ENCODE assay signal across 29 cellular contexts in genomic region chr5:158530111-158530510, GRCh38.
"Had no signal": no experiment of that assay in that cellular context is flagged by ENCODE, and none has a peak within 500 bp of the region (broad histone marks: within the 10 kb centered on the region; RNA-seq: fewer than 3 reads in every experiment).

No MANE protein-coding gene starts in this region.

- H3K4me3 ChIP-seq: adrenal gland, ascending aorta, breast epithelium, cardiac muscle cell, colonic mucosa, gastrocnemius medialis had no signal

- DNase-seq: activated B cell treated with CpG ODN at 0.5 μM for 24 hours; activated CD4-positive, alpha-beta T cell treated with anti-CD3 and anti-CD28 coated beads for 48 hours; activated CD4-positive, alpha-beta T cell treated with anti-CD3 and anti-CD28 coated beads, Interleukin-2, amount 50 U/mL, for 1 hour; activated CD4-positive, alpha-beta T cell treated with anti-CD3 and anti-CD28 coated beads, Interleukin-2, amount 50 U/mL, for 48 hours; activated CD8-positive, alpha-beta memory T cell treated with anti-CD3 and anti-CD28 coated beads for 24 hours; activated CD8-positive, alpha-beta T cell treated with anti-CD3 and anti-CD28 coated beads for 36 hours; activated effector memory CD4-positive, alpha-beta T cell treated with Interleukin-2 at 50 U/mL for 16 hours; activated gamma-delta T cell treated with Interleukin-2 at 50 U/mL for 16 hours; activated naive CD4-positive, alpha-beta T cell treated with anti-CD3 and anti-CD28 coated beads, Interleukin-2, amount 50 U/mL, for 16 hours; activated naive CD4-positive, alpha-beta T cell treated with Interleukin-2 at 50 U/mL for 16 hours; activated T-cell treated with anti-CD3 and anti-CD28 coated beads, Interleukin-2, amount 50 U/mL, for 4 hours; amygdala; central memory CD4-positive, alpha-beta T cell; cerebellar nuclear complex; colonic mucosa; effector CD8-positive, alpha-beta T cell; foreskin keratinocyte; gastrocnemius medialis; T-helper 1 cell; T-helper 17 cell; T1000; WERI-Rb-1 had no signal

- ATAC-seq: activated CD4-positive, CD25-positive, alpha-beta regulatory T cell treated with anti-CD3 and anti-CD28 coated beads, Interleukin-2, amount 50 U/mL, for 24 hours; activated CD8-positive, alpha-beta T cell treated with anti-CD3 and anti-CD28 coated beads for 36 hours; activated T-cell treated with anti-CD3 and anti-CD28 coated beads, Interleukin-2, amount 50 U/mL, for 4 hours; activated T-helper 17 cell treated with anti-CD3 and anti-CD28 coated beads, Interleukin-2, amount 50 U/mL, for 72 hours; foreskin keratinocyte; T-helper 17 cell had no signal

- H3K36me3 ChIP-seq: adrenal gland, ascending aorta, breast epithelium, cardiac muscle cell, colonic mucosa, gastrocnemius medialis, WERI-Rb-1 had no signal

- H3K27ac ChIP-seq: adrenal gland, ascending aorta, breast epithelium, cardiac muscle cell, colonic mucosa, epithelial cell of prostate, foreskin keratinocyte, gastrocnemius medialis, WERI-Rb-1 had no signal

- H3K27me3 ChIP-seq: adrenal gland, ascending aorta, breast epithelium, cardiac muscle cell, colonic mucosa, gastrocnemius medialis had no signal

- H3K4me1 ChIP-seq: adrenal gland, ascending aorta, breast epithelium, colonic mucosa, foreskin keratinocyte, gastrocnemius medialis had no signal

- H3K9me3 ChIP-seq: adrenal gland, ascending aorta, breast epithelium, colonic mucosa, gastrocnemius medialis had no signal
